24 cellular contexts compared by ENCODE assay signal in genomic region chr1:182561432-182561831, GRCh38. TPM values are rescaled to one million over a fixed set of nuclear protein-coding genes. Genes with fewer than 3 reads are reported as not detected.
"Had no signal": no experiment of that assay in that cellular context is flagged by ENCODE, and none has a peak within 500 bp of the region (broad histone marks: within the 10 kb centered on the region; RNA-seq: fewer than 3 reads in every experiment).

No MANE protein-coding gene starts in this region.

- DNase-seq: colonic mucosa; effector memory CD4-positive, alpha-beta T cell; erythroblast; left ventricle myocardium superior; lower lobe of right lung; naive thymus-derived CD8-positive, alpha-beta T cell; nephron progenitor cell; stimulated activated CD4-positive, alpha-beta T cell treated with anti-CD3 and anti-CD28 coated beads, Interleukin-12 subunit alpha, Interleukin-12 subunit beta, amount 100 ng/mL, for 4 hours; stimulated activated CD4-positive, alpha-beta T cell treated with anti-CD3 and anti-CD28 coated beads, Interleukin-1b, Interleukin-23, amount 100 ng/mL, for 48 hours; stimulated activated CD4-positive, alpha-beta T cell treated with anti-CD3 and anti-CD28 coated beads, Interleukin-4, amount 100 ng/mL, for 1 hour; stimulated activated CD8-positive, alpha-beta memory T cell treated with anti-CD3 and anti-CD28 coated beads, Interleukin-4, amount 100 ng/mL, for 48 hours; stimulated activated naive CD4-positive, alpha-beta T cell; substantia nigra; testis; tibial artery; upper lobe of right lung; uterus had no signal

- FAIRE-seq: endothelial cell of umbilical vein, frontal cortex, keratinocyte had no signal

- H3K36me3 ChIP-seq: colonic mucosa, lower lobe of right lung, prostate gland, right atrium auricular region, tibial artery, upper lobe of right lung, uterus had no signal

- H3K27ac Mint-ChIP-seq: dendritic cell treated with granulocyte-macrophage colony-stimulating factor and Interleukin-4, amounts not matched to agents 40 ng/mL and 50 ng/mL, for 4 days; nephron progenitor cell had no signal

- H3K9me3 Mint-ChIP-seq: dendritic cell treated with granulocyte-macrophage colony-stimulating factor and Interleukin-4, amounts not matched to agents 40 ng/mL and 50 ng/mL, for 4 days; naive thymus-derived CD8-positive, alpha-beta T cell had no signal

- H3K4me3 ChIP-seq: colonic mucosa, lower lobe of right lung, prostate gland, right atrium auricular region, smooth muscle cell, testis, tibial artery, upper lobe of right lung, uterus had no signal

- H3K27ac ChIP-seq: colonic mucosa, lower lobe of right lung, prostate gland, right atrium auricular region, testis, tibial artery, upper lobe of right lung, uterus had no signal

- H3K4me2 ChIP-seq: smooth muscle cell had no signal

- H3K4me3 Mint-ChIP-seq: dendritic cell treated with granulocyte-macrophage colony-stimulating factor and Interleukin-4, amounts not matched to agents 40 ng/mL and 50 ng/mL, for 4 days; naive thymus-derived CD8-positive, alpha-beta T cell; nephron progenitor cell had no signal

- H3K4me1 ChIP-seq: colonic mucosa, lower lobe of right lung, prostate gland, right atrium auricular region, testis, tibial artery, upper lobe of right lung, uterus had no signal

- H3K27me3 ChIP-seq: colonic mucosa, right atrium auricular region, testis, tibial artery, upper lobe of right lung, uterus had no signal

- H3K9me3 ChIP-seq: colonic mucosa, lower lobe of right lung, prostate gland, right atrium auricular region, testis, upper lobe of right lung, uterus had no signal

RNA-seq across cellular contexts. Expression of gene RGS16, which starts 42.8 kb away (rescaled TPM):
- total RNA-seq: endothelial cell of umbilical vein had no signal
- polyA plus RNA-seq: endothelial cell of umbilical vein; naive thymus-derived CD8-positive, alpha-beta T cell had no signal
